ENCODE assay signal across 26 cellular contexts in genomic region chr7:37729160-37729559, GRCh38. TPM values are rescaled to one million over a fixed set of nuclear protein-coding genes. Genes with fewer than 3 reads are reported as not detected.
DNase-seq lines count a peak whose midpoint lies in the region; ATAC-seq and TF ChIP-seq lines count a peak whose summit lies in the region.
"Had no signal": no experiment of that assay in that cellular context is flagged by ENCODE, and none has a peak within 500 bp of the region (broad histone marks: within the 10 kb centered on the region; RNA-seq: fewer than 3 reads in every experiment).

No MANE protein-coding gene starts in this region.

- intact Hi-C loops in Right ventricle myocardium inferior (cut with DNase I) (no loop called here), upper lobe of right lung (cut with DNase I) (no loop called here)
- intact Hi-C loops in dendritic cell treated with granulocyte-macrophage colony-stimulating factor and Interleukin-4, amounts not matched to agents 40 ng/mL and 50 ng/mL, for 4 days (cut with micrococcal nuclease), result no loop called here

- no peaks in the 10 kb centered on the region for H3K9me3 Mint-ChIP-seq in dendritic cell treated with granulocyte-macrophage colony-stimulating factor and Interleukin-4, amounts not matched to agents 40 ng/mL and 50 ng/mL, for 4 days
- no peaks in the 10 kb centered on the region for H3K9me3 Mint-ChIP-seq in natural killer cell treated with Interleukin-12 subunit alpha and Interleukin-12 subunit beta and Interleukin-15 and Interleukin-18, amount 100 ng/mL, for 72 hours
- H3K9me3 Mint-ChIP-seq: activated CD4-positive, alpha-beta memory T cell treated with anti-CD3 and anti-CD28 coated beads for 36 hours; activated naive CD8-positive, alpha-beta T cell treated with anti-CD3 and anti-CD28 coated beads, Interleukin-2, amount 50 U/mL, for 24 hours; H9; type B pancreatic cell had no signal

- H3K27me3 ChIP-seq in right atrium auricular region (no peaks in the 10 kb centered on the region), upper lobe of right lung (no peaks in the 10 kb centered on the region), MM.1S (replicated peaks; ENCODE audit: insufficient read depth, low read length) (no peaks in the 10 kb centered on the region)

- H3K79me2 ChIP-seq in MM.1S (ENCODE audit: low read length), result no peaks in the 10 kb centered on the region

- ATAC-seq in Right ventricle myocardium inferior, result peak; percentile 47
- ATAC-seq in natural killer cell treated with Interleukin-12 subunit alpha and Interleukin-12 subunit beta and Interleukin-15 and Interleukin-18, amount 100 ng/mL, for 72 hours, result no peak
- no peak for ATAC-seq in upper lobe of right lung
- no peak for ATAC-seq in HG02588 (IDR thresholded peaks at IDR 0.05; ENCODE audit: unreplicated experiment)
- ATAC-seq: activated naive CD8-positive, alpha-beta T cell treated with anti-CD3 and anti-CD28 coated beads, Interleukin-2, amount 50 U/mL, for 24 hours; psoas muscle had no signal

- H3K36me3 ChIP-seq in right atrium auricular region (no peaks in the 10 kb centered on the region), upper lobe of right lung (no peaks in the 10 kb centered on the region), MM.1S (replicated peaks; ENCODE audit: insufficient read depth, low read length) (no peaks in the 10 kb centered on the region)

- H3K27ac ChIP-seq in right atrium auricular region, result peak overlapping the region in 1 of 2 donors; percentile 15
- peak overlapping the region; percentile 30 for H3K27ac ChIP-seq in upper lobe of right lung
- no peak overlapping the region for H3K27ac ChIP-seq in MM.1S (ENCODE audit: low read length)
- H3K27ac ChIP-seq: psoas muscle, RWPE1 had no signal

- no peaks in the 10 kb centered on the region for H4K20me1 ChIP-seq in MM.1S (ENCODE audit: insufficient read depth, low read length)

- no peaks in the 10 kb centered on the region for H3K9me2 ChIP-seq in MM.1S (replicated peaks; ENCODE audit: insufficient read depth, low read length)

- H3K4me2 ChIP-seq in MM.1S (ENCODE audit: low read depth, low read length), result no peak overlapping the region

- DNase-seq in Right ventricle myocardium inferior (ENCODE audit: missing footprints), result no peak
- no peak for DNase-seq in right atrium auricular region (ENCODE audit: low spot score)
- no peak for DNase-seq in natural killer cell treated with Interleukin-12 subunit alpha and Interleukin-12 subunit beta and Interleukin-15 and Interleukin-18, amount 100 ng/mL, for 72 hours (ENCODE audit: low spot score)
- no peak for DNase-seq in upper lobe of right lung
- no peak for DNase-seq in 8988T
- no peak for DNase-seq in MM.1S
- DNase-seq: activated CD4-positive, alpha-beta memory T cell treated with anti-CD3 and anti-CD28 coated beads for 36 hours; activated naive CD8-positive, alpha-beta T cell treated with anti-CD3 and anti-CD28 coated beads, Interleukin-2, amount 50 U/mL, for 24 hours; foreskin fibroblast; H9; hypothalamus; KG1; NCI-H187; NCI-H526 treated with DMSO at 0.1 percent for 48 hours; psoas muscle; small intestine; stimulated activated CD4-positive, alpha-beta T cell treated with anti-CD3 and anti-CD28 coated beads, Interleukin-2, amount 100 ng/mL, for 48 hours; stimulated activated naive CD4-positive, alpha-beta T cell treated with Interleukin-2 at 50 U/mL for 16 hours; T-helper 9 cell had no signal

- H3K4me3 ChIP-seq in right atrium auricular region (no peak overlapping the region), upper lobe of right lung (no peak overlapping the region), MM.1S (ENCODE audit: low read length) (no peak overlapping the region)
- H3K4me3 ChIP-seq: psoas muscle had no signal

- H2AFZ ChIP-seq in MM.1S (ENCODE audit: low read length), result no peak overlapping the region

- H3K27me3 Mint-ChIP-seq in dendritic cell treated with granulocyte-macrophage colony-stimulating factor and Interleukin-4, amounts not matched to agents 40 ng/mL and 50 ng/mL, for 4 days, result no peaks in the 10 kb centered on the region
- no peaks in the 10 kb centered on the region for H3K27me3 Mint-ChIP-seq in natural killer cell treated with Interleukin-12 subunit alpha and Interleukin-12 subunit beta and Interleukin-15 and Interleukin-18, amount 100 ng/mL, for 72 hours

- H3K36me3 Mint-ChIP-seq in dendritic cell treated with granulocyte-macrophage colony-stimulating factor and Interleukin-4, amounts not matched to agents 40 ng/mL and 50 ng/mL, for 4 days (ENCODE audit: low read depth), result peaks cover 93% of the 10 kb centered on the region
- H3K36me3 Mint-ChIP-seq in natural killer cell treated with Interleukin-12 subunit alpha and Interleukin-12 subunit beta and Interleukin-15 and Interleukin-18, amount 100 ng/mL, for 72 hours, result no peaks in the 10 kb centered on the region
- H3K36me3 Mint-ChIP-seq: activated CD4-positive, alpha-beta memory T cell treated with anti-CD3 and anti-CD28 coated beads for 36 hours; type B pancreatic cell had no signal

- no peaks in the 10 kb centered on the region for H3F3A ChIP-seq in MM.1S (ENCODE audit: insufficient read depth, low read length)

- H3K4me1 ChIP-seq in right atrium auricular region (peaks cover 0 to 27% of the 10 kb centered on the region in 2 donors), upper lobe of right lung (peaks cover 33% of the 10 kb centered on the region), MM.1S (ENCODE audit: low read length) (no peaks in the 10 kb centered on the region)
- H3K4me1 ChIP-seq: psoas muscle had no signal

- no peaks in the 10 kb centered on the region for H3K9me3 ChIP-seq in right atrium auricular region
- H3K9me3 ChIP-seq in upper lobe of right lung, result no peaks in the 10 kb centered on the region
- H3K9me3 ChIP-seq in MM.1S (replicated peaks; ENCODE audit: insufficient read depth, low read length), result no peaks in the 10 kb centered on the region
- H3K9me3 ChIP-seq: psoas muscle had no signal

- H3K27ac Mint-ChIP-seq in dendritic cell treated with granulocyte-macrophage colony-stimulating factor and Interleukin-4, amounts not matched to agents 40 ng/mL and 50 ng/mL, for 4 days, result peak overlapping the region; percentile 57
- H3K27ac Mint-ChIP-seq in natural killer cell treated with Interleukin-12 subunit alpha and Interleukin-12 subunit beta and Interleukin-15 and Interleukin-18, amount 100 ng/mL, for 72 hours, result peak overlapping the region; percentile 11 to 79
- H3K27ac Mint-ChIP-seq: activated CD4-positive, alpha-beta memory T cell treated with anti-CD3 and anti-CD28 coated beads for 36 hours; activated naive CD8-positive, alpha-beta T cell treated with anti-CD3 and anti-CD28 coated beads, Interleukin-2, amount 50 U/mL, for 24 hours; type B pancreatic cell had no signal

- H3K9ac ChIP-seq in MM.1S (ENCODE audit: low read length), result no peak overlapping the region

- H3K4me1 Mint-ChIP-seq in dendritic cell treated with granulocyte-macrophage colony-stimulating factor and Interleukin-4, amounts not matched to agents 40 ng/mL and 50 ng/mL, for 4 days (ENCODE audit: low read depth), result peaks cover 66% of the 10 kb centered on the region
- peaks cover 51 to 59% of the 10 kb centered on the region in 2 donors for H3K4me1 Mint-ChIP-seq in natural killer cell treated with Interleukin-12 subunit alpha and Interleukin-12 subunit beta and Interleukin-15 and Interleukin-18, amount 100 ng/mL, for 72 hours (ENCODE audit: low read depth in 2 of 2)

- H3K4me3 Mint-ChIP-seq in dendritic cell treated with granulocyte-macrophage colony-stimulating factor and Interleukin-4, amounts not matched to agents 40 ng/mL and 50 ng/mL, for 4 days, result no peak overlapping the region
- no peak overlapping the region for H3K4me3 Mint-ChIP-seq in natural killer cell treated with Interleukin-12 subunit alpha and Interleukin-12 subunit beta and Interleukin-15 and Interleukin-18, amount 100 ng/mL, for 72 hours
- H3K4me3 Mint-ChIP-seq: activated CD4-positive, alpha-beta memory T cell treated with anti-CD3 and anti-CD28 coated beads for 36 hours; activated naive CD8-positive, alpha-beta T cell treated with anti-CD3 and anti-CD28 coated beads, Interleukin-2, amount 50 U/mL, for 24 hours; H9; type B pancreatic cell had no signal

- no peak for TF ChIP-seq CTCF in right atrium auricular region (IDR thresholded peaks at IDR 0.05)
- no peak for TF ChIP-seq CTCF in upper lobe of right lung (IDR thresholded peaks at IDR 0.05)
- TF ChIP-seq CTCF in MM.1S (IDR thresholded peaks at IDR 0.05; ENCODE audit: low read length), result no peak

RNA-seq across cellular contexts. Expression of gene GPR141, which starts 45.6 kb away (rescaled TPM):
- total RNA-seq in Right ventricle myocardium inferior, result 0.60 TPM
- under 1 TPM in 1 of 2 donors, not detected in 1; 0.55 TPM for total RNA-seq in right atrium auricular region
- 1 to 10 TPM in 1 of 2 donors, not detected in 1; 1.2 TPM for total RNA-seq in natural killer cell treated with Interleukin-12 subunit alpha and Interleukin-12 subunit beta and Interleukin-15 and Interleukin-18, amount 100 ng/mL, for 72 hours
- 4.0 TPM for total RNA-seq in upper lobe of right lung
- total RNA-seq: A172; activated CD4-positive, alpha-beta memory T cell treated with anti-CD3 and anti-CD28 coated beads for 36 hours; HT1080; lung microvascular endothelial cell; psoas muscle had no signal
